In genomic region chr12:124608451-124608870, GRCh38 we compare ENCODE assay signal across 9 cellular contexts. TPM values are rescaled to one million over a fixed set of nuclear protein-coding genes. Genes with fewer than 3 reads are reported as not detected.
A peak's percentile ranks its signal among the peaks of the same experiment; 100 is the strongest.
DNase-seq lines count a peak whose midpoint lies in the region; ATAC-seq, FAIRE-seq and TF ChIP-seq lines count a peak whose summit lies in the region.
"Had no signal": no experiment of that assay in that cellular context is flagged by ENCODE, and none has a peak within 500 bp of the region (broad histone marks: within the 10 kb centered on the region; RNA-seq: fewer than 3 reads in every experiment).

No MANE protein-coding gene starts in this region.

- CTCF ChIA-PET in endothelial cell of umbilical vein (lab: Charles Lee), result interaction anchor here (0.8 kb wide), 1 partner anchor 18 kb away, joined by 3 read pairs; no protein-coding TSS in a partner anchor
- CTCF ChIA-PET in activated CD8-positive, alpha-beta memory T cell treated with anti-CD3 and anti-CD28 coated beads, Interleukin-2, amount 10 ng/mL, durations not matched to agents 7 days and 5 days (lab: Charles Lee), result interaction anchor here (0.7 kb wide), 1 partner anchor 222 kb away, joined by 3 read pairs; no protein-coding TSS in a partner anchor

- FAIRE-seq in endothelial cell of umbilical vein (lab: Jason Lieb, UNC), result no peak

- no peaks in the 10 kb centered on the region for H3K9me3 Mint-ChIP-seq in activated CD8-positive, alpha-beta memory T cell treated with anti-CD3 and anti-CD28 coated beads, Interleukin-2, amount 10 ng/mL, durations not matched to agents 7 days and 5 days (ENCODE audit: low read depth)

- H3K4me3 ChIP-seq in left ventricle myocardium inferior (no peak overlapping the region), MM.1S (ENCODE audit: low read length) (peak overlapping the region; percentile 49), endothelial cell of umbilical vein (replicated peaks in 1 of 3; ENCODE audit: insufficient read depth in 1 of 3, low read depth in 1 of 3, low read length in 3 of 3) (no peak overlapping the region)

- TF ChIP-seq POLR2A in endothelial cell of umbilical vein (IDR thresholded peaks at IDR 0.05; ENCODE audit: low read depth, low read length), result no peak

- no peak overlapping the region for H3K4me3 Mint-ChIP-seq in activated CD8-positive, alpha-beta memory T cell treated with anti-CD3 and anti-CD28 coated beads, Interleukin-2, amount 10 ng/mL, durations not matched to agents 7 days and 5 days

- H3K4me2 ChIP-seq in MM.1S (ENCODE audit: low read depth, low read length), result peak overlapping the region; percentile 76
- peak overlapping the region; percentile 24 for H3K4me2 ChIP-seq in endothelial cell of umbilical vein (ENCODE audit: insufficient read depth, low read length)

- H3K36me3 Mint-ChIP-seq in activated CD8-positive, alpha-beta memory T cell treated with anti-CD3 and anti-CD28 coated beads, Interleukin-2, amount 10 ng/mL, durations not matched to agents 7 days and 5 days, result no peaks in the 10 kb centered on the region

- H2AFZ ChIP-seq in MM.1S (ENCODE audit: low read length), result 0 out of 2 replicates have a peak overlapping the region, but pooled peaks have one; percentile 31
- H2AFZ ChIP-seq in endothelial cell of umbilical vein (ENCODE audit: low read depth, low read length), result no peak overlapping the region

- TF ChIP-seq CTCF in left ventricle myocardium inferior (IDR thresholded peaks at IDR 0.05; ENCODE audit: borderline replicate concordance), result no peak
- no peak for TF ChIP-seq CTCF in MM.1S (IDR thresholded peaks at IDR 0.05; ENCODE audit: low read length)
- TF ChIP-seq CTCF in endothelial cell of umbilical vein (IDR thresholded peaks at IDR 0.05; ENCODE audit: extremely low read depth in 1 of 2, insufficient read depth in 1 of 2, low read depth in 1 of 2, low read length in 2 of 2), result no peak

- H3K27ac ChIP-seq in left ventricle myocardium inferior (replicated peaks) (peak overlapping the region; percentile 32), MM.1S (ENCODE audit: low read length) (peak overlapping the region; percentile 100), endothelial cell of umbilical vein (ENCODE audit: insufficient read depth, low read depth, low read length) (no peak overlapping the region), caudate nucleus (ENCODE audit: low read depth, low read length) (no peak overlapping the region)

- no peaks in the 10 kb centered on the region for H3K27me3 ChIP-seq in left ventricle myocardium inferior (ENCODE audit: low read depth)
- no peaks in the 10 kb centered on the region for H3K27me3 ChIP-seq in MM.1S (replicated peaks; ENCODE audit: insufficient read depth, low read length)
- H3K27me3 ChIP-seq in endothelial cell of umbilical vein (ENCODE audit: control insufficient read depth in 2 of 2, insufficient read depth in 2 of 2, low read length in 2 of 2), result no peaks in the 10 kb centered on the region

- H3K79me2 ChIP-seq in MM.1S (ENCODE audit: low read length), result no peaks in the 10 kb centered on the region
- no peaks in the 10 kb centered on the region for H3K79me2 ChIP-seq in endothelial cell of umbilical vein (ENCODE audit: control insufficient read depth, insufficient read depth, low read length)

- peaks cover 4% of the 10 kb centered on the region for H3K9me3 ChIP-seq in left ventricle myocardium inferior (replicated peaks)
- H3K9me3 ChIP-seq in MM.1S (replicated peaks; ENCODE audit: insufficient read depth, low read length), result no peaks in the 10 kb centered on the region
- no peaks in the 10 kb centered on the region for H3K9me3 ChIP-seq in endothelial cell of umbilical vein (replicated peaks; ENCODE audit: control insufficient read depth, insufficient read depth, low read length)

- H3K36me3 ChIP-seq in left ventricle myocardium inferior, result no peaks in the 10 kb centered on the region
- H3K36me3 ChIP-seq in MM.1S (replicated peaks; ENCODE audit: insufficient read depth, low read length), result no peaks in the 10 kb centered on the region
- no peaks in the 10 kb centered on the region for H3K36me3 ChIP-seq in endothelial cell of umbilical vein (ENCODE audit: control insufficient read depth in 2 of 2, extremely low read depth in 1 of 2, insufficient read depth in 2 of 2, low read length in 2 of 2)

- DNase-seq in left ventricle myocardium inferior (no peak), Right ventricle myocardium superior (no peak), MM.1S (peak; percentile 90), endothelial cell of umbilical vein (ENCODE audit: low read depth, low spot score) (no peak), caudate nucleus (lab: John Stamatoyannopoulos, UW) (no peak), NCI-H2227 (lab: John Stamatoyannopoulos, UW; ENCODE audit: unreplicated experiment) (no peak)
- DNase-seq in activated CD8-positive, alpha-beta memory T cell treated with anti-CD3 and anti-CD28 coated beads, Interleukin-2, amount 10 ng/mL, durations not matched to agents 7 days and 5 days, result no peak
- DNase-seq in stimulated activated CD4-positive, alpha-beta T cell treated with anti-CD3 and anti-CD28 coated beads, Interleukin-15, amount 100 ng/mL, for 24 hours, result no peak
- DNase-seq: EL had no signal

- H3K9me1 ChIP-seq in endothelial cell of umbilical vein (replicated peaks; ENCODE audit: control insufficient read depth, extremely low read depth, insufficient read depth, low read length), result no peaks in the 10 kb centered on the region

- POLR2A ChIA-PET in endothelial cell of umbilical vein (lab: Charles Lee), result no interaction called here

- dilution Hi-C loops in endothelial cell of umbilical vein (cut with MboI; ENCODE audit: extremely low pct_ligation_motif_present, low sequenced_read_pairs), result no loop called here

- no TSS peak for BruUV-seq in endothelial cell of umbilical vein (replicated peaks; lab: Mats Ljungman, UMichigan)

- peaks cover 31% of the 10 kb centered on the region for H3K27me3 Mint-ChIP-seq in activated CD8-positive, alpha-beta memory T cell treated with anti-CD3 and anti-CD28 coated beads, Interleukin-2, amount 10 ng/mL, durations not matched to agents 7 days and 5 days

- intact Hi-C loops in left ventricle myocardium inferior (cut with micrococcal nuclease) (no loop called here), Right ventricle myocardium superior (cut with DNase I) (no loop called here), endothelial cell of umbilical vein (cut with micrococcal nuclease) (loop anchor here (5.0 kb wide), 1 partner anchor 44 kb away; no protein-coding TSS in a partner anchor)

- H3K27ac Mint-ChIP-seq in activated CD8-positive, alpha-beta memory T cell treated with anti-CD3 and anti-CD28 coated beads, Interleukin-2, amount 10 ng/mL, durations not matched to agents 7 days and 5 days, result no peak overlapping the region

- H3K9me2 ChIP-seq in MM.1S (replicated peaks; ENCODE audit: insufficient read depth, low read length), result no peaks in the 10 kb centered on the region

- H3K4me1 ChIP-seq in left ventricle myocardium inferior (peaks cover 17% of the 10 kb centered on the region), MM.1S (ENCODE audit: low read length) (peaks cover 22% of the 10 kb centered on the region), endothelial cell of umbilical vein (ENCODE audit: control insufficient read depth, extremely low read depth, insufficient read depth, low read length) (peaks cover 23% of the 10 kb centered on the region)

- H4K20me1 ChIP-seq in MM.1S (ENCODE audit: insufficient read depth, low read length) (no peaks in the 10 kb centered on the region), endothelial cell of umbilical vein (replicated peaks; ENCODE audit: control insufficient read depth, extremely low read depth, insufficient read depth, low read length) (no peaks in the 10 kb centered on the region)

- ATAC-seq in Right ventricle myocardium superior (ENCODE audit: poor library complexity), result no peak
- ATAC-seq in activated CD8-positive, alpha-beta memory T cell treated with anti-CD3 and anti-CD28 coated beads, Interleukin-2, amount 10 ng/mL, durations not matched to agents 7 days and 5 days, result no peak

- H3F3A ChIP-seq in MM.1S (ENCODE audit: insufficient read depth, low read length), result peaks cover 13% of the 10 kb centered on the region

- H3K9ac ChIP-seq in MM.1S (ENCODE audit: low read length), result peak overlapping the region; percentile 84
- no peak overlapping the region for H3K9ac ChIP-seq in endothelial cell of umbilical vein (replicated peaks; ENCODE audit: extremely low read depth, insufficient read depth, low read length)

- peaks cover 17% of the 10 kb centered on the region for H3K4me1 Mint-ChIP-seq in activated CD8-positive, alpha-beta memory T cell treated with anti-CD3 and anti-CD28 coated beads, Interleukin-2, amount 10 ng/mL, durations not matched to agents 7 days and 5 days

TF ChIP-seq in endothelial cell of umbilical vein, 7 proteins besides CTCF, POLR2A, EP300 and RAD21:
- TF ChIP-seq FOS (IDR thresholded peaks at IDR 0.05; ENCODE audit: borderline replicate concordance, insufficient read depth, low read length) (no peak), MAX (IDR thresholded peaks at IDR 0.05; ENCODE audit: insufficient read depth, insufficient read length) (no peak), EZH2 (IDR thresholded peaks at IDR 0.05; ENCODE audit: borderline replicate concordance, low read depth, low read length, severe bottlenecking) (no peak), JUN (IDR thresholded peaks at IDR 0.05; ENCODE audit: borderline replicate concordance, insufficient read depth, insufficient read length, low read depth) (no peak), GATA2 (IDR thresholded peaks at IDR 0.05; ENCODE audit: insufficient read depth, insufficient read length, low read depth, low read length) (no peak), MYC (IDR thresholded peaks at IDR 0.05; ENCODE audit: low read depth, low read length) (no peak), POLR2AphosphoS5 (IDR thresholded peaks at IDR 0.05; ENCODE audit: insufficient read depth, low read depth, low read length) (no peak)

RNA-seq across cellular contexts. Expression of gene NCOR2, which starts 41.0 kb away (rescaled TPM):
- total RNA-seq in left ventricle myocardium inferior (152 TPM), Right ventricle myocardium superior (133 TPM), endothelial cell of umbilical vein (241 and 297 TPM in 2 replicates)
- 20.9 and 26.5 TPM in 2 replicates for polyA plus RNA-seq in endothelial cell of umbilical vein
- polyA plus RNA-seq in endothelial cell of umbilical vein (2011; cell fraction: cytosol; rRNA removed), result 28.9 and 33.3 TPM in 2 replicates
- polyA plus RNA-seq in endothelial cell of umbilical vein (2011; cell fraction: nucleus; rRNA removed), result 83.4 and 92.8 TPM in 2 replicates
- polyA plus RNA-seq in endothelial cell of umbilical vein (2012), result 128 and 157 TPM in 2 replicates
- 26.9 and 33.3 TPM in 2 replicates for polyA minus RNA-seq in endothelial cell of umbilical vein
- polyA minus RNA-seq in endothelial cell of umbilical vein (2011; cell fraction: cytosol; rRNA and poly(A)+ RNA removed), result 37.7 TPM
- 53.8 and 94.2 TPM in 2 replicates for polyA minus RNA-seq in endothelial cell of umbilical vein (2011; cell fraction: nucleus; rRNA and poly(A)+ RNA removed)
- total RNA-seq in activated CD8-positive, alpha-beta memory T cell treated with anti-CD3 and anti-CD28 coated beads, Interleukin-2, amount 10 ng/mL, durations not matched to agents 7 days and 5 days, result 10 to 100 TPM; 84.6 to 99.4 TPM

Comparison
In these comparisons a context has a peak if more than half of its experiments do, and no peak if none do; other contexts are left out.
1. H3K27ac ChIP-seq: peak in left ventricle myocardium inferior (single experiment) and MM.1S (single experiment); none in endothelial cell of umbilical vein (single experiment) and caudate nucleus (single experiment).